8 cellular contexts compared by ENCODE assay signal in the genomic region with DNA sequence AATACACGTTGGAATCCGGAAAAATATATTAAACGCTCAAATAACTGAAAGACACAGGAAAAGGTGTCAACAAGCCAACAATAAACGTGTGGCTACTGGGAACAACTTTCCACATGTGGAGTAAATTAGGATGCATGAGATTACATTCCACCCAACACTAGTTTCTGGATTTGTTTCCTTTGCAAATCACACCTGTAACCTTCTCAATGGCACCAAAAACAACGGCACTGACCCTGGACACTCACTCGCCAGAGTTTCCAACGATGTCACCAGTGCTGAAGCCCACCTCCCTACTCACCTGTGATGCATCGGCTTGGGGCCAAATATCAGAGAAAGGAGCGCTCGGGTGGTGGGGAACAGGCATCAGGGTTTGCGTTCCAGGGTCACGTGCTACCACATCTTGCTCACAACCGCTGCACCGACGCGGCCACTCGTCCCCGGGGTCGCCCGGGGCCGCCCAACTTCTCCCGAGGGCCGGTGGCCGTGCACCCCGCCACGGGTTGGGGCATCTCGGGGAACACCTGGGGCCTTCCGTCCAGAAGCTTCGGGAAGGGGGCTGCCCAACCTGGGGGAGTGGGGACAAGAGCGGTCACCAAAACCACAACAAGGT. TPM values are rescaled to one million over a fixed set of nuclear protein-coding genes. Genes with fewer than 3 reads are reported as not detected.
DNase-seq lines count a peak whose midpoint lies in the region; ATAC-seq and TF ChIP-seq lines count a peak whose summit lies in the region.

No MANE protein-coding gene starts in this region.

- POLR2A ChIA-PET in activated CD4-positive, alpha-beta T cell treated with anti-CD3 and anti-CD28 coated beads, Interleukin-2, amount 10 ng/mL, durations not matched to agents 7 days and 5 days (lab: Charles Lee), result no interaction called here

- peak overlapping the region; percentile 73; the same call in 1 of the 2 replicates for H3K27ac ChIP-seq in GM23338 (ENCODE audit: low read depth)
- peak overlapping the region; percentile 55 to 65 for H3K27ac ChIP-seq in tibial artery

- no peaks in the 10 kb centered on the region for H3K9me3 ChIP-seq in tibial artery

- peak overlapping the region; percentile 83 for H3K4me3 ChIP-seq in GM08714 (ENCODE audit: low read length)
- H3K4me3 ChIP-seq in GM23338, result peak overlapping the region; percentile 81
- H3K4me3 ChIP-seq in epithelial cell of esophagus (ENCODE audit: low read length), result peak overlapping the region; percentile 90
- H3K4me3 ChIP-seq in tibial artery, result peak overlapping the region; percentile 66 to 71

- H3K9me2 ChIP-seq in GM23338 (ENCODE audit: insufficient read depth), result no peaks in the 10 kb centered on the region

- H3K9me3 Mint-ChIP-seq in GM23338 (no peaks in the 10 kb centered on the region), naive B cell (no peaks in the 10 kb centered on the region)
- H3K9me3 Mint-ChIP-seq in activated CD4-positive, alpha-beta T cell treated with anti-CD3 and anti-CD28 coated beads, Interleukin-2, amount 10 ng/mL, durations not matched to agents 7 days and 5 days, result peaks cover 2% of the 10 kb centered on the region

- H3K4me1 ChIP-seq in GM23338 (ENCODE audit: insufficient read depth), result peaks cover 13% of the 10 kb centered on the region
- H3K4me1 ChIP-seq in tibial artery, result peaks cover 0 to 37% (median 23%) of the 10 kb centered on the region in 4 donors

- H3K36me3 ChIP-seq in GM23338 (ENCODE audit: insufficient read depth), result peaks cover 17% of the 10 kb centered on the region
- peaks cover 17 to 19% (median 18%) of the 10 kb centered on the region in 3 donors for H3K36me3 ChIP-seq in tibial artery

- ATAC-seq in GM23338 (peak; percentile 28), naive B cell (ENCODE audit: low read depth in 2 of 2) (peak; percentile 10 to 20), HG03457 (IDR thresholded peaks at IDR 0.05; ENCODE audit: unreplicated experiment) (no peak)

- no peaks in the 10 kb centered on the region for H3K27me3 ChIP-seq in GM23338 (ENCODE audit: insufficient read depth)
- H3K27me3 ChIP-seq in tibial artery, result no peaks in the 10 kb centered on the region

- peak; percentile 71 for DNase-seq in GM23338 (ENCODE audit: low spot score)
- DNase-seq in LoVo (ENCODE audit: low spot score), result peak; percentile 39
- peak; percentile 42 for DNase-seq in activated CD4-positive, alpha-beta T cell treated with anti-CD3 and anti-CD28 coated beads, Interleukin-2, amount 10 ng/mL, durations not matched to agents 7 days and 5 days
- DNase-seq in epithelial cell of esophagus (ENCODE audit: low read depth), result peak; percentile 23
- no peak for DNase-seq in naive B cell
- DNase-seq in tibial artery, result peak; percentile 34 to 69

- peaks cover 13% of the 10 kb centered on the region for H3K27me3 Mint-ChIP-seq in GM23338 (ENCODE audit: insufficient read depth, low read depth, poor library complexity)
- H3K27me3 Mint-ChIP-seq in activated CD4-positive, alpha-beta T cell treated with anti-CD3 and anti-CD28 coated beads, Interleukin-2, amount 10 ng/mL, durations not matched to agents 7 days and 5 days, result no peaks in the 10 kb centered on the region
- H3K27me3 Mint-ChIP-seq in naive B cell, result no peaks in the 10 kb centered on the region

- peak overlapping the region; percentile 92 for H3K4me3 Mint-ChIP-seq in GM23338
- peak overlapping the region; percentile 88 for H3K4me3 Mint-ChIP-seq in activated CD4-positive, alpha-beta T cell treated with anti-CD3 and anti-CD28 coated beads, Interleukin-2, amount 10 ng/mL, durations not matched to agents 7 days and 5 days
- peak overlapping the region; percentile 84 to 94 (median 90) for H3K4me3 Mint-ChIP-seq in naive B cell

- H3K36me3 Mint-ChIP-seq in GM23338 (ENCODE audit: low read depth) (peaks cover 12% of the 10 kb centered on the region), naive B cell (peaks cover 0 to 8% of the 10 kb centered on the region in 2 donors)
- peaks cover 16% of the 10 kb centered on the region for H3K36me3 Mint-ChIP-seq in activated CD4-positive, alpha-beta T cell treated with anti-CD3 and anti-CD28 coated beads, Interleukin-2, amount 10 ng/mL, durations not matched to agents 7 days and 5 days (ENCODE audit: low read depth)

- peaks cover 14% of the 10 kb centered on the region for H4K20me1 ChIP-seq in GM23338 (replicated peaks; ENCODE audit: insufficient read depth)

- intact Hi-C loops in tibial artery (cut with DNase I; ENCODE audit: low total_unique reads), result no loop called here

- peaks cover 15% of the 10 kb centered on the region; the same call in 2 of the 3 replicates for H3K4me1 Mint-ChIP-seq in GM23338
- peaks cover 33% of the 10 kb centered on the region for H3K4me1 Mint-ChIP-seq in activated CD4-positive, alpha-beta T cell treated with anti-CD3 and anti-CD28 coated beads, Interleukin-2, amount 10 ng/mL, durations not matched to agents 7 days and 5 days
- H3K4me1 Mint-ChIP-seq in naive B cell, result peaks cover 17 to 33% (median 31%) of the 10 kb centered on the region in 3 donors

- H3K4me2 ChIP-seq in GM23338, result peak overlapping the region; percentile 82

- CTCF ChIA-PET in activated CD4-positive, alpha-beta T cell treated with anti-CD3 and anti-CD28 coated beads, Interleukin-2, amount 10 ng/mL, durations not matched to agents 7 days and 5 days (lab: Charles Lee), result no interaction called here

- no peaks in the 10 kb centered on the region for H3F3A ChIP-seq in GM23338 (replicated peaks; ENCODE audit: low read depth)

- H2AFZ ChIP-seq in GM23338, result peak overlapping the region; percentile 48

- H3K79me2 ChIP-seq in GM23338 (replicated peaks; ENCODE audit: insufficient read depth), result peaks cover 33% of the 10 kb centered on the region

- TF ChIP-seq CTCF in GM23338 (conservative IDR thresholded peaks at IDR 0.05; ENCODE audit: low read depth in 2 of 2), result no peak
- no peak for TF ChIP-seq CTCF in epithelial cell of esophagus (IDR thresholded peaks at IDR 0.05; ENCODE audit: insufficient read depth, low read depth, low read length, missing control alignments)
- TF ChIP-seq CTCF in tibial artery (IDR thresholded peaks at IDR 0.05), result no peak

- H3K27ac Mint-ChIP-seq in GM23338 (peak overlapping the region; percentile 88), naive B cell (peak overlapping the region; percentile 82 to 95 (median 94))
- H3K27ac Mint-ChIP-seq in activated CD4-positive, alpha-beta T cell treated with anti-CD3 and anti-CD28 coated beads, Interleukin-2, amount 10 ng/mL, durations not matched to agents 7 days and 5 days, result peak overlapping the region; percentile 93

TF ChIP-seq in GM23338, 12 proteins besides CTCF, POLR2A, EP300 and RAD21 (continues in another document):
- TF ChIP-seq, protein P1, sequence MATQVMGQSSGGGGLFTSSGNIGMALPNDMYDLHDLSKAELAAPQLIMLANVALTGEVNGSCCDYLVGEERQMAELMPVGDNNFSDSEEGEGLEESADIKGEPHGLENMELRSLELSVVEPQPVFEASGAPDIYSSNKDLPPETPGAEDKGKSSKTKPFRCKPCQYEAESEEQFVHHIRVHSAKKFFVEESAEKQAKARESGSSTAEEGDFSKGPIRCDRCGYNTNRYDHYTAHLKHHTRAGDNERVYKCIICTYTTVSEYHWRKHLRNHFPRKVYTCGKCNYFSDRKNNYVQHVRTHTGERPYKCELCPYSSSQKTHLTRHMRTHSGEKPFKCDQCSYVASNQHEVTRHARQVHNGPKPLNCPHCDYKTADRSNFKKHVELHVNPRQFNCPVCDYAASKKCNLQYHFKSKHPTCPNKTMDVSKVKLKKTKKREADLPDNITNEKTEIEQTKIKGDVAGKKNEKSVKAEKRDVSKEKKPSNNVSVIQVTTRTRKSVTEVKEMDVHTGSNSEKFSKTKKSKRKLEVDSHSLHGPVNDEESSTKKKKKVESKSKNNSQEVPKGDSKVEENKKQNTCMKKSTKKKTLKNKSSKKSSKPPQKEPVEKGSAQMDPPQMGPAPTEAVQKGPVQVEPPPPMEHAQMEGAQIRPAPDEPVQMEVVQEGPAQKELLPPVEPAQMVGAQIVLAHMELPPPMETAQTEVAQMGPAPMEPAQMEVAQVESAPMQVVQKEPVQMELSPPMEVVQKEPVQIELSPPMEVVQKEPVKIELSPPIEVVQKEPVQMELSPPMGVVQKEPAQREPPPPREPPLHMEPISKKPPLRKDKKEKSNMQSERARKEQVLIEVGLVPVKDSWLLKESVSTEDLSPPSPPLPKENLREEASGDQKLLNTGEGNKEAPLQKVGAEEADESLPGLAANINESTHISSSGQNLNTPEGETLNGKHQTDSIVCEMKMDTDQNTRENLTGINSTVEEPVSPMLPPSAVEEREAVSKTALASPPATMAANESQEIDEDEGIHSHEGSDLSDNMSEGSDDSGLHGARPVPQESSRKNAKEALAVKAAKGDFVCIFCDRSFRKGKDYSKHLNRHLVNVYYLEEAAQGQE (IDR thresholded peaks at IDR 0.05; ENCODE audit: unreplicated experiment), result no peak
- TF ChIP-seq NANOG (IDR thresholded peaks at IDR 0.05; ENCODE audit: borderline replicate concordance), result no peak
- TF ChIP-seq CREB1 (CRISPR knock-in tag; IDR thresholded peaks at IDR 0.05; ENCODE audit: low read depth), result no peak
- no peak for TF ChIP-seq POLR2AphosphoS5 (IDR thresholded peaks at IDR 0.05; ENCODE audit: low read depth)
- no peak for TF ChIP-seq JUNB (IDR thresholded peaks at IDR 0.05; ENCODE audit: unreplicated experiment)
- no peak for TF ChIP-seq EZH2 (IDR thresholded peaks at IDR 0.05; ENCODE audit: low read depth, unreplicated experiment)
- no peak for TF ChIP-seq ZNF114 (CRISPR knock-in tag; IDR thresholded peaks at IDR 0.05)
- no peak for TF ChIP-seq EZH2phosphoT487 (IDR thresholded peaks at IDR 0.05; ENCODE audit: unreplicated experiment)

RNA-seq across cellular contexts. Expression of gene PRDM4, which starts 0.6 kb away (rescaled TPM):
- total RNA-seq in GM23338 (2014; rRNA removed; shearing (Covaris generic)), result 17.1 and 21.9 TPM in 2 replicates
- polyA plus RNA-seq in GM23338 (2016; fragmentation: Nextera tagmentation; extraction: Ambion mirVana) (4.9 and 5.2 TPM in 2 replicates), naive B cell (ENCODE audit: low read depth in 6 of 6) (10 to 100 TPM; 27.0 to 59.2 (median 33.3) TPM)
- total RNA-seq in activated CD4-positive, alpha-beta T cell treated with anti-CD3 and anti-CD28 coated beads, Interleukin-2, amount 10 ng/mL, durations not matched to agents 7 days and 5 days, result 10 to 100 TPM; 26.2 to 26.5 TPM

RNA-seq across cellular contexts. Expression of gene ASCL4, which starts 14.2 kb away (rescaled TPM):
- total RNA-seq in GM23338 (2014; rRNA removed; shearing (Covaris generic)), result not detected in 2 replicates
- polyA plus RNA-seq in GM23338 (2016; fragmentation: Nextera tagmentation; extraction: Ambion mirVana) (not detected in 2 replicates), naive B cell (ENCODE audit: low read depth in 6 of 6) (not detected)
- total RNA-seq in activated CD4-positive, alpha-beta T cell treated with anti-CD3 and anti-CD28 coated beads, Interleukin-2, amount 10 ng/mL, durations not matched to agents 7 days and 5 days, result not detected
